ENCODE assay signal across 13 cellular contexts in genomic region chr17:18503221-18503620, GRCh38. TPM values are rescaled to one million over a fixed set of nuclear protein-coding genes. Genes with fewer than 3 reads are reported as not detected.
DNase-seq lines count a peak whose midpoint lies in the region; ATAC-seq, FAIRE-seq and TF ChIP-seq lines count a peak whose summit lies in the region.
"Not testable (repeated sequence)": the region's sequence is repeated elsewhere in the genome, so short reads cannot be mapped to it uniquely, and the experiment has no call there.
"Had no signal": no experiment of that assay in that cellular context is flagged by ENCODE, and none has a peak within 500 bp of the region (broad histone marks: within the 10 kb centered on the region; RNA-seq: fewer than 3 reads in every experiment).

No MANE protein-coding gene starts in this region.

- H3K27ac ChIP-seq in GM23338 (ENCODE audit: low read depth); keratinocyte (ENCODE audit: control insufficient read depth, insufficient read depth, low read length): not testable (repeated sequence)

- not testable (repeated sequence) for H3K27me3 Mint-ChIP-seq in GM23338 (ENCODE audit: insufficient read depth, low read depth, poor library complexity); WTC11 (ENCODE audit: low read depth); activated CD4-positive, alpha-beta T cell treated with anti-CD3 and anti-CD28 coated beads, Interleukin-2, amount 10 ng/mL, durations not matched to agents 24 days and 14 days; activated CD8-positive, alpha-beta T cell treated with anti-CD3 and anti-CD28 coated beads, Interleukin-2, amount 10 ng/mL, durations not matched to agents 7 days and 5 days (ENCODE audit: low read depth); activated naive CD4-positive, alpha-beta T cell treated with anti-CD3 and anti-CD28 coated beads, Interleukin-2, amount 10 ng/mL, durations not matched to agents 7 days and 5 days

- POLR2A ChIA-PET in WTC11 (lab: Charles Lee); activated CD8-positive, alpha-beta T cell treated with anti-CD3 and anti-CD28 coated beads, Interleukin-2, amount 10 ng/mL, durations not matched to agents 7 days and 5 days (lab: Charles Lee): not testable (repeated sequence)

- intact Hi-C loops in activated CD4-positive, alpha-beta T cell treated with anti-CD3 and anti-CD28 coated beads, Interleukin-2, amount 10 ng/mL, durations not matched to agents 24 days and 14 days (cut with micrococcal nuclease) = not testable (repeated sequence)

- DNase-seq in GM23338 (ENCODE audit: low spot score); keratinocyte (ENCODE audit: low read depth, low spot score): not testable (repeated sequence)
- DNase-seq in WTC11 (ENCODE audit: low spot score) = peak; percentile 46
- DNase-seq in activated CD4-positive, alpha-beta T cell treated with anti-CD3 and anti-CD28 coated beads, Interleukin-2, amount 10 ng/mL, durations not matched to agents 24 days and 14 days = peak; percentile 63
- DNase-seq in activated CD8-positive, alpha-beta T cell treated with anti-CD3 and anti-CD28 coated beads, Interleukin-2, amount 10 ng/mL, durations not matched to agents 7 days and 5 days = peak; percentile 42
- DNase-seq in activated naive CD4-positive, alpha-beta T cell treated with anti-CD3 and anti-CD28 coated beads, Interleukin-2, amount 10 ng/mL, durations not matched to agents 7 days and 5 days = peak; percentile 37

- not testable (repeated sequence) for TF ChIP-seq CTCF in GM23338 (conservative IDR thresholded peaks at IDR 0.05; ENCODE audit: low read depth in 2 of 2); WTC11 (IDR thresholded peaks at IDR 0.05); keratinocyte (optimal IDR thresholded peaks at IDR 0.05 in 1 of 3, IDR thresholded peaks at IDR 0.05 in 1 of 3, conservative IDR thresholded peaks at IDR 0.05 in 1 of 3; ENCODE audit: extremely low read depth in 1 of 3, insufficient read depth in 2 of 3, low read length in 3 of 3)

- not testable (repeated sequence) for H3K9me2 ChIP-seq in GM23338 (ENCODE audit: insufficient read depth)

- H3K4me1 ChIP-seq in GM23338 (ENCODE audit: insufficient read depth); keratinocyte (ENCODE audit: control insufficient read depth, extremely low read depth, insufficient read depth, low read length): not testable (repeated sequence)

- not testable (repeated sequence) for H3K9me3 Mint-ChIP-seq in GM23338; WTC11; activated CD4-positive, alpha-beta T cell treated with anti-CD3 and anti-CD28 coated beads, Interleukin-2, amount 10 ng/mL, durations not matched to agents 24 days and 14 days; activated CD8-positive, alpha-beta T cell treated with anti-CD3 and anti-CD28 coated beads, Interleukin-2, amount 10 ng/mL, durations not matched to agents 7 days and 5 days (ENCODE audit: insufficient read depth); activated naive CD4-positive, alpha-beta T cell treated with anti-CD3 and anti-CD28 coated beads, Interleukin-2, amount 10 ng/mL, durations not matched to agents 7 days and 5 days

- H3K4me3 Mint-ChIP-seq in GM23338; WTC11; activated CD4-positive, alpha-beta T cell treated with anti-CD3 and anti-CD28 coated beads, Interleukin-2, amount 10 ng/mL, durations not matched to agents 24 days and 14 days; activated CD8-positive, alpha-beta T cell treated with anti-CD3 and anti-CD28 coated beads, Interleukin-2, amount 10 ng/mL, durations not matched to agents 7 days and 5 days; activated naive CD4-positive, alpha-beta T cell treated with anti-CD3 and anti-CD28 coated beads, Interleukin-2, amount 10 ng/mL, durations not matched to agents 7 days and 5 days: not testable (repeated sequence)

- not testable (repeated sequence) for H3K36me3 Mint-ChIP-seq in GM23338 (ENCODE audit: low read depth); WTC11; activated CD4-positive, alpha-beta T cell treated with anti-CD3 and anti-CD28 coated beads, Interleukin-2, amount 10 ng/mL, durations not matched to agents 24 days and 14 days (ENCODE audit: low read depth); activated CD8-positive, alpha-beta T cell treated with anti-CD3 and anti-CD28 coated beads, Interleukin-2, amount 10 ng/mL, durations not matched to agents 7 days and 5 days (ENCODE audit: low read depth); activated naive CD4-positive, alpha-beta T cell treated with anti-CD3 and anti-CD28 coated beads, Interleukin-2, amount 10 ng/mL, durations not matched to agents 7 days and 5 days

- H3K27me3 ChIP-seq in GM23338 (ENCODE audit: insufficient read depth); keratinocyte (ENCODE audit: control insufficient read depth, extremely low read depth, insufficient read depth, low read length): not testable (repeated sequence)

- ATAC-seq in GM23338; WTC11; activated CD8-positive, alpha-beta T cell treated with anti-CD3 and anti-CD28 coated beads, Interleukin-2, amount 10 ng/mL, durations not matched to agents 7 days and 5 days: not testable (repeated sequence)

- not testable (repeated sequence) for H3F3A ChIP-seq in GM23338 (replicated peaks; ENCODE audit: low read depth)

- dilution Hi-C loops in keratinocyte (cut with MboI; ENCODE audit: extremely low pct_ligation_motif_present, low sequenced_read_pairs) = not testable (repeated sequence)

- H3K36me3 ChIP-seq in GM23338 (ENCODE audit: insufficient read depth); keratinocyte (ENCODE audit: control insufficient read depth in 2 of 2, extremely low read depth in 1 of 2, insufficient read depth in 2 of 2, low read length in 2 of 2): not testable (repeated sequence)

- FAIRE-seq in keratinocyte (lab: Jason Lieb, UNC) = peak; percentile 34

- H3K4me2 ChIP-seq in GM23338; keratinocyte (ENCODE audit: control insufficient read depth, extremely low read depth, insufficient read depth, low read depth, low read length): not testable (repeated sequence)

- H3K9ac ChIP-seq in keratinocyte (ENCODE audit: control insufficient read depth, extremely low read depth, insufficient read depth, low read length) = not testable (repeated sequence)

- CTCF ChIA-PET in WTC11 (lab: Charles Lee); activated CD8-positive, alpha-beta T cell treated with anti-CD3 and anti-CD28 coated beads, Interleukin-2, amount 10 ng/mL, durations not matched to agents 7 days and 5 days (lab: Charles Lee); activated naive CD4-positive, alpha-beta T cell treated with anti-CD3 and anti-CD28 coated beads, Interleukin-2, amount 10 ng/mL, durations not matched to agents 7 days and 5 days (lab: Charles Lee): not testable (repeated sequence)

- H3K79me2 ChIP-seq in GM23338 (replicated peaks; ENCODE audit: insufficient read depth); keratinocyte (ENCODE audit: control insufficient read depth, insufficient read depth, low read length): not testable (repeated sequence)

- not testable (repeated sequence) for H2AFZ ChIP-seq in GM23338; keratinocyte (ENCODE audit: control insufficient read depth, low read length)

- not testable (repeated sequence) for H3K9me3 ChIP-seq in keratinocyte (ENCODE audit: control insufficient read depth, low read depth, low read length)

- not testable (repeated sequence) for H3K4me3 ChIP-seq in GM23338; keratinocyte (ENCODE audit: control insufficient read depth in 2 of 3, extremely low read depth in 1 of 3, insufficient read depth in 2 of 3, low read depth in 1 of 3, low read length in 3 of 3)

- not testable (repeated sequence) for H4K20me1 ChIP-seq in GM23338 (replicated peaks; ENCODE audit: insufficient read depth); keratinocyte (ENCODE audit: control insufficient read depth, extremely low read depth, insufficient read depth, low read length)

- H3K4me1 Mint-ChIP-seq in GM23338; WTC11; activated CD4-positive, alpha-beta T cell treated with anti-CD3 and anti-CD28 coated beads, Interleukin-2, amount 10 ng/mL, durations not matched to agents 24 days and 14 days; activated CD8-positive, alpha-beta T cell treated with anti-CD3 and anti-CD28 coated beads, Interleukin-2, amount 10 ng/mL, durations not matched to agents 7 days and 5 days (ENCODE audit: low read depth); activated naive CD4-positive, alpha-beta T cell treated with anti-CD3 and anti-CD28 coated beads, Interleukin-2, amount 10 ng/mL, durations not matched to agents 7 days and 5 days: not testable (repeated sequence)

- not testable (repeated sequence) for H3K9me1 ChIP-seq in keratinocyte (ENCODE audit: control insufficient read depth, extremely low read depth, insufficient read depth, low read length)

- H3K27ac Mint-ChIP-seq in GM23338; WTC11; activated CD4-positive, alpha-beta T cell treated with anti-CD3 and anti-CD28 coated beads, Interleukin-2, amount 10 ng/mL, durations not matched to agents 24 days and 14 days; activated CD8-positive, alpha-beta T cell treated with anti-CD3 and anti-CD28 coated beads, Interleukin-2, amount 10 ng/mL, durations not matched to agents 7 days and 5 days; activated naive CD4-positive, alpha-beta T cell treated with anti-CD3 and anti-CD28 coated beads, Interleukin-2, amount 10 ng/mL, durations not matched to agents 7 days and 5 days: not testable (repeated sequence)

RNA-seq across cellular contexts. Expression of gene LGALS9C, which starts 26.6 kb away (rescaled TPM):
- total RNA-seq in GM23338 (2014; rRNA removed; shearing (Covaris generic)) = not detected in 2 replicates
- polyA plus RNA-seq in GM23338 (2016; fragmentation: Nextera tagmentation; extraction: Ambion mirVana) (0.24 TPM in 1 of 2 replicates, not detected in the other), keratinocyte (1.7 to 6.8 TPM (median 5.7 TPM) in 3 replicates)
- not detected in 3 replicates for total RNA-seq in WTC11 (2021)
- total RNA-seq in activated CD4-positive, alpha-beta T cell treated with anti-CD3 and anti-CD28 coated beads, Interleukin-2, amount 10 ng/mL, durations not matched to agents 24 days and 14 days = not detected in 2 replicates
- 1 to 10 TPM; 2.6 to 3.7 TPM for total RNA-seq in activated CD8-positive, alpha-beta T cell treated with anti-CD3 and anti-CD28 coated beads, Interleukin-2, amount 10 ng/mL, durations not matched to agents 7 days and 5 days
- polyA plus RNA-seq in keratinocyte (2011; ENCODE audit: low read depth) = 3.6 TPM
- polyA plus RNA-seq in keratinocyte (2011; cell fraction: cytosol; rRNA removed) = 1.1 and 1.2 TPM in 2 replicates
- polyA plus RNA-seq in keratinocyte (2011; cell fraction: nucleus; rRNA removed) = 16.6 and 22.7 TPM in 2 replicates
- 2.0 and 2.7 TPM in 2 replicates for polyA plus RNA-seq in keratinocyte (2012; ENCODE audit: low replicate concordance)
- polyA minus RNA-seq in keratinocyte = 1.5 to 20.1 TPM (median 12.7 TPM) in 3 replicates
- not detected for polyA minus RNA-seq in keratinocyte (2011; cell fraction: cytosol; rRNA and poly(A)+ RNA removed)
- polyA minus RNA-seq in keratinocyte (2011; cell fraction: nucleus; rRNA and poly(A)+ RNA removed) = 5.8 and 11.9 TPM in 2 replicates
- total RNA-seq: A172; Caco-2; CD4-positive, CD25-positive, alpha-beta regulatory T cell; GM23248; H4; H9 had no signal
- polyA plus RNA-seq: AG04450, GM23248 had no signal
